12 cellular contexts compared by ENCODE assay signal in the genomic region with DNA sequence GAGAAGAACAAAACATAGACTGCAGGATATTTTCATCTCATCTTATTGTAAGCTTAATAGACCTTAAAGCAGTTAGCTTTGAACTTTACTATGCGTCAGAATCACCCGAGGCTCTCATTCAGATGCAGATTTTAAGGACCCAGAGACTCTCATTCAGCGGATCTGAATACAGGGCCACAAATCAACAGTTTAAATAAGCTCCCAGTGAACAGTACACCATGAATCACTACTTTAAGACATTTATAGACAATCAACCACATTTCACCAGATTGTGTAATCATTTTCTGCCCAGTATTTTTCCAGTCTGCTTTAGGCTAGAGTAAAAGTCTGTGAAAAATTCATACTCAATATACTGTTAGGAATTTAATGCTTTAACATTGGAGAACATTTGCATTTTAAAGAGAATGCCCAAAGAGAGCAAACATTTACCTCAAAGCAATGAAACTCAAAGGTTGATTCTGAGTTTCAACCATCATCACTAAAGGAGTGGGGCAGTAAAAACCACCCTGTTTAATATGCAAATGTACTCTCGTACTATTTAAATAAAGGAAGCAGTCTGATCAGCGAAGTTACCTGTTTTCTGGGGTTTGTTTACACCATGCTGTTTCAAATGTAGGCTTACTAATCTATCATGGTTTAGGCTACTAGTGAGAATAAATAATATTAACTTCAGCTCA. TPM values are rescaled to one million over a fixed set of nuclear protein-coding genes. Genes with fewer than 3 reads are reported as not detected.
DNase-seq lines count a peak whose midpoint lies in the region; ATAC-seq, FAIRE-seq and TF ChIP-seq lines count a peak whose summit lies in the region.
"Had no signal": no experiment of that assay in that cellular context is flagged by ENCODE, and none has a peak within 500 bp of the region (broad histone marks: within the 10 kb centered on the region; RNA-seq: fewer than 3 reads in every experiment).

No MANE protein-coding gene starts in this region.

- TF ChIP-seq CTCF in A549 (IDR thresholded peaks at IDR 0.05) (no peak), fibroblast of pulmonary artery (IDR thresholded peaks at IDR 0.05; ENCODE audit: low read length, missing control alignments) (no peak), type B pancreatic cell (conservative IDR thresholded peaks at IDR 0.05) (no peak)

- ATAC-seq in A549 (peak in 1 of 2 experiments; percentile 50; a peak in 2 of 6 replicates), GM21529 (IDR thresholded peaks at IDR 0.05; ENCODE audit: unreplicated experiment) (peak; percentile 61)

- H3K4me2 ChIP-seq in A549, result peak overlapping the region; percentile 55

- POLR2A ChIA-PET in A549 (lab: Yijun Ruan, JAX), result interaction anchor here (0.5 to 1.8 kb wide), 2 partner anchors 29 to 31 kb away, joined by 3 to 10 read pairs; partner anchors contain the start of gene MALT1

- no peak for TF ChIP-seq POLR2A in A549 (IDR thresholded peaks at IDR 0.05; ENCODE audit: low read length)

- no peak for TF ChIP-seq EP300 in A549 (IDR thresholded peaks at IDR 0.05)

- CTCF ChIA-PET in A549 (lab: Yijun Ruan, JAX), result no interaction called here

- peaks cover 5% of the 10 kb centered on the region for H3K9me3 Mint-ChIP-seq in type B pancreatic cell

- DNase-seq in A549 (ENCODE audit: low read depth in 1 of 2, low spot score in 1 of 2) (no peak), NCI-H526 (lab: John Stamatoyannopoulos, UW) (peak; percentile 82 to 86), fibroblast of pulmonary artery (ENCODE audit: low read depth) (peak; percentile 64), HuH-7 (ENCODE audit: low spot score) (no peak), NCI-H345 treated with DMSO at 0.1 percent for 48 hours (lab: John Stamatoyannopoulos, UW; ENCODE audit: unreplicated experiment) (no peak), NCI-H146 treated with DMSO at 0.1 percent for 48 hours (lab: John Stamatoyannopoulos, UW; ENCODE audit: unreplicated experiment) (no peak), type B pancreatic cell (ENCODE audit: extremely low spot score, unreplicated experiment) (no peak)
- DNase-seq: effector memory CD4-positive, alpha-beta T cell; spleen had no signal

- peaks cover 7% of the 10 kb centered on the region for H3K4me1 Mint-ChIP-seq in type B pancreatic cell (ENCODE audit: unreplicated experiment)

- no peaks in the 10 kb centered on the region for H3K9me3 ChIP-seq in A549

- 46% methylated on average over 5 of the region's 5 CpGs for WGBS in A549 (ENCODE audit: missing lambda C conversion rate)

- H3K27ac Mint-ChIP-seq in type B pancreatic cell, result no peak overlapping the region

- no peak for TF ChIP-seq RAD21 in A549 (conservative IDR thresholded peaks at IDR 0.05 in 1 of 2, IDR thresholded peaks at IDR 0.05 in 1 of 2)

- no peak for FAIRE-seq in A549 (lab: Jason Lieb, UNC)

- H3K27me3 Mint-ChIP-seq in type B pancreatic cell, result peaks cover 4% of the 10 kb centered on the region

- peaks cover 53% of the 10 kb centered on the region for H3K4me1 ChIP-seq in A549

- H3K4me3 ChIP-seq in A549 (no peak overlapping the region), fibroblast of pulmonary artery (replicated peaks; ENCODE audit: low read depth, low read length) (no peak overlapping the region)
- H3K4me3 ChIP-seq: spleen had no signal

- H3K4me3 Mint-ChIP-seq in type B pancreatic cell, result no peak overlapping the region

- H3K27ac ChIP-seq in A549, result peak overlapping the region; percentile 54 to 89
- H3K27ac ChIP-seq: C4-2B, HL-60 had no signal

- H3K36me3 Mint-ChIP-seq in type B pancreatic cell, result no peaks in the 10 kb centered on the region

TF ChIP-seq in A549, 52 proteins besides CTCF, POLR2A, EP300 and RAD21:
- TF ChIP-seq CHD4 (IDR thresholded peaks at IDR 0.05; ENCODE audit: borderline replicate concordance) (no peak), CEBPB (IDR thresholded peaks at IDR 0.05) (peak; percentile 77 to 82)

RNA-seq across cellular contexts. Expression of gene ALPK2, which starts 11.0 kb away (rescaled TPM):
- 19.2 and 22.0 TPM in 2 replicates for polyA plus RNA-seq in A549 (2011; rRNA removed)
- polyA plus RNA-seq in A549 (2012; cell fraction: cytosol; rRNA removed), result 3.9 and 4.3 TPM in 2 replicates
- polyA plus RNA-seq in A549 (2012; cell fraction: nucleus; rRNA removed), result 9.3 and 15.0 TPM in 2 replicates
- polyA plus RNA-seq in A549 (2017; fragmentation: RNase III; extraction: RNeasy Plus Mini Kit Qiagen cat#74134 plus additional on column Dnase treatment), result 39.0 to 43.8 TPM (median 41.2 TPM) in 3 replicates
- 25.5 and 25.8 TPM in 2 replicates for polyA minus RNA-seq in A549 (2011; rRNA and poly(A)+ RNA removed)
- 0.24 and 1.5 TPM in 2 replicates for total RNA-seq in type B pancreatic cell (ENCODE audit: low replicate concordance)

RNA-seq across cellular contexts. Expression of gene MALT1, which starts 31.4 kb away (rescaled TPM):
- polyA plus RNA-seq in A549 (2011; rRNA removed) (30.0 and 30.7 TPM in 2 replicates), A549 (2017; fragmentation: RNase III; extraction: RNeasy Plus Mini Kit Qiagen cat#74134 plus additional on column Dnase treatment) (28.0 to 34.0 TPM (median 33.3 TPM) in 3 replicates)
- 5.9 and 6.5 TPM in 2 replicates for polyA plus RNA-seq in A549 (2012; cell fraction: cytosol; rRNA removed)
- polyA plus RNA-seq in A549 (2012; cell fraction: nucleus; rRNA removed), result 3.8 and 5.5 TPM in 2 replicates
- polyA minus RNA-seq in A549 (2011; rRNA and poly(A)+ RNA removed), result 17.7 and 20.4 TPM in 2 replicates
- total RNA-seq in type B pancreatic cell (ENCODE audit: low replicate concordance), result 17.9 and 29.7 TPM in 2 replicates

Comparison
In these comparisons a context has a peak if more than half of its experiments do, and no peak if none do; other contexts are left out.
1. DNase-seq: peak in NCI-H526 (2 of 2) and fibroblast of pulmonary artery (single experiment); none in A549 (0 of 2), HuH-7 (single experiment), NCI-H345 treated with DMSO at 0.1 percent for 48 hours (single experiment), NCI-H146 treated with DMSO at 0.1 percent for 48 hours (single experiment) and type B pancreatic cell (single experiment).